ENCODE assay signal across 8 cellular contexts in genomic region chr20:58309607-58310290, GRCh38. TPM values are rescaled to one million over a fixed set of nuclear protein-coding genes. Genes with fewer than 3 reads are reported as not detected.
DNase-seq lines count a peak whose midpoint lies in the region; ATAC-seq and TF ChIP-seq lines count a peak whose summit lies in the region.

RAB22A (plus strand) TSS chr20:58309715; CDS start chr20:58309977, 262 bp downstream.

- H3K27ac ChIP-seq in CD4-positive, CD25-positive, alpha-beta regulatory T cell (ENCODE audit: insufficient read depth, low read length, poor library complexity, severe bottlenecking): peak within 1 kb of the TSS; percentile 98
- H3K27ac ChIP-seq in OCI-LY3 (ENCODE audit: low read length) (0 out of 2 replicates have a peak within 1 kb of the TSS, but pooled peaks have one; percentile 1), esophagus (ENCODE audit: low read depth in 2 of 2, low read length in 1 of 2) (peak within 1 kb of the TSS; percentile 69 to 89), muscle layer of colon (ENCODE audit: low read depth, low read length) (peak within 1 kb of the TSS; percentile 94)

- H3K4me2 ChIP-seq in OCI-LY3 (ENCODE audit: low read length): peak within 1 kb of the TSS; percentile 81

- no peak for TF ChIP-seq CTCF in OCI-LY3 (IDR thresholded peaks at IDR 0.05; ENCODE audit: low read depth, low read length)

- H4K20me1 ChIP-seq in OCI-LY3 (ENCODE audit: insufficient read depth, low read length): no peaks in the 10 kb centered on the region

- 0% methylated on average over 53 to 72 of the region's 72 CpGs for WGBS in esophagus, 2 donors

- peak; percentile 64 to 67 for ATAC-seq in CD4-positive, CD25-positive, alpha-beta regulatory T cell (ENCODE audit: low read depth in 2 of 2)
- ATAC-seq in GM19351 (IDR thresholded peaks at IDR 0.05; ENCODE audit: unreplicated experiment): peak; percentile 77
- peak; percentile 43 for ATAC-seq in HG03469 (IDR thresholded peaks at IDR 0.05; ENCODE audit: unreplicated experiment)

- peak within 1 kb of the TSS; percentile 87 to 99 (median 97) for H3K27ac Mint-ChIP-seq in CD4-positive, CD25-positive, alpha-beta regulatory T cell

- H3K9ac ChIP-seq in OCI-LY3 (ENCODE audit: low read length): peak within 1 kb of the TSS; percentile 78
- H3K9ac ChIP-seq in muscle layer of colon (ENCODE audit: low read length): peak within 1 kb of the TSS; percentile 64

- peak within 1 kb of the TSS; percentile 92 to 100 (median 96) for H3K4me3 Mint-ChIP-seq in CD4-positive, CD25-positive, alpha-beta regulatory T cell

- DNase-seq in CD4-positive, CD25-positive, alpha-beta regulatory T cell: peak; percentile 79 to 86 (median 85)
- DNase-seq in activated T-cell treated with anti-CD3 and anti-CD28 coated beads, Interleukin-2, amount 50 U/mL, for 1 hour: peak; percentile 84
- peak; percentile 60 to 64 for DNase-seq in stimulated activated CD8-positive, alpha-beta memory T cell treated with anti-CD3 and anti-CD28 coated beads, Interleukin-7, amount 100 ng/mL, for 1 hour (ENCODE audit: low read depth in 2 of 2)

- peaks cover 59% of the 10 kb centered on the region for H3K4me1 ChIP-seq in CD4-positive, CD25-positive, alpha-beta regulatory T cell (ENCODE audit: control insufficient read depth, insufficient read depth, low read length, poor library complexity, severe bottlenecking)
- H3K4me1 ChIP-seq in OCI-LY3 (ENCODE audit: low read length) (peaks cover 25% of the 10 kb centered on the region), esophagus (ENCODE audit: control insufficient read depth in 2 of 2, insufficient read depth in 2 of 2, low read length in 1 of 2) (peaks cover 0 to 2% of the 10 kb centered on the region in 2 donors), muscle layer of colon (ENCODE audit: insufficient read depth, low read length) (peaks cover 14% of the 10 kb centered on the region)

- peaks cover 17% of the 10 kb centered on the region for H3K36me3 Mint-ChIP-seq in CD4-positive, CD25-positive, alpha-beta regulatory T cell

- H2AFZ ChIP-seq in OCI-LY3 (ENCODE audit: low read depth, low read length): peak within 1 kb of the TSS; percentile 79

- peaks cover 17% of the 10 kb centered on the region for H3K79me2 ChIP-seq in OCI-LY3 (ENCODE audit: low read length)

- H3K9me3 Mint-ChIP-seq in CD4-positive, CD25-positive, alpha-beta regulatory T cell: peaks cover 0 to 1% (median 0%) of the 10 kb centered on the region in 7 donors

- no peaks in the 10 kb centered on the region for H3K27me3 Mint-ChIP-seq in CD4-positive, CD25-positive, alpha-beta regulatory T cell

- H3K27me3 ChIP-seq in CD4-positive, CD25-positive, alpha-beta regulatory T cell (ENCODE audit: control insufficient read depth, insufficient read depth, low read length): no peaks in the 10 kb centered on the region
- H3K27me3 ChIP-seq in OCI-LY3 (ENCODE audit: low read depth, low read length) (no peaks in the 10 kb centered on the region), esophagus (ENCODE audit: control insufficient read depth in 1 of 2, insufficient read depth in 2 of 2, low read length in 2 of 2) (no peaks in the 10 kb centered on the region), muscle layer of colon (ENCODE audit: control insufficient read depth in 1 of 2, insufficient read depth in 2 of 2, low read length in 2 of 2) (no peaks in the 10 kb centered on the region)

- peaks cover 20 to 78% (median 47%) of the 10 kb centered on the region in 4 donors for H3K4me1 Mint-ChIP-seq in CD4-positive, CD25-positive, alpha-beta regulatory T cell

- H3K36me3 ChIP-seq in CD4-positive, CD25-positive, alpha-beta regulatory T cell (ENCODE audit: control insufficient read depth, insufficient read depth, low read length): peaks cover 16% of the 10 kb centered on the region
- H3K36me3 ChIP-seq in OCI-LY3 (replicated peaks; ENCODE audit: low read depth, low read length): peaks cover 19% of the 10 kb centered on the region
- peaks cover 0 to 6% of the 10 kb centered on the region in 2 donors for H3K36me3 ChIP-seq in esophagus (ENCODE audit: control insufficient read depth in 2 of 2, insufficient read depth in 2 of 2, low read length in 1 of 2)
- H3K36me3 ChIP-seq in muscle layer of colon (ENCODE audit: insufficient read depth, low read length): no peaks in the 10 kb centered on the region

- H3K9me3 ChIP-seq in CD4-positive, CD25-positive, alpha-beta regulatory T cell (ENCODE audit: control insufficient read depth in 2 of 2, low read length in 2 of 2): no peaks in the 10 kb centered on the region
- H3K9me3 ChIP-seq in OCI-LY3 (ENCODE audit: insufficient read depth, low read length): no peaks in the 10 kb centered on the region
- no peaks in the 10 kb centered on the region for H3K9me3 ChIP-seq in esophagus (ENCODE audit: control insufficient read depth in 2 of 2, insufficient read depth in 1 of 2, low read depth in 1 of 2, low read length in 1 of 2)
- H3K9me3 ChIP-seq in muscle layer of colon (ENCODE audit: low read length): no peaks in the 10 kb centered on the region

- H3K4me3 ChIP-seq in CD4-positive, CD25-positive, alpha-beta regulatory T cell (ENCODE audit: low read depth, low read length): peak within 1 kb of the TSS; percentile 95
- H3K4me3 ChIP-seq in OCI-LY3 (ENCODE audit: low read length): peak within 1 kb of the TSS; percentile 82
- peak within 1 kb of the TSS; percentile 74 to 94 for H3K4me3 ChIP-seq in esophagus (ENCODE audit: low read depth in 1 of 2, low read length in 2 of 2)
- peak within 1 kb of the TSS; percentile 85 to 99 for H3K4me3 ChIP-seq in muscle layer of colon (ENCODE audit: low read depth in 1 of 2, low read length in 2 of 2)

RNA-seq across cellular contexts. Expression of gene RAB22A, which starts in this region (rescaled TPM):
- total RNA-seq in CD4-positive, CD25-positive, alpha-beta regulatory T cell: 21.9 TPM
- polyA plus RNA-seq in CD4-positive, CD25-positive, alpha-beta regulatory T cell: 10 to 100 TPM; 11.3 to 13.2 (median 12.5) TPM
- polyA plus RNA-seq in esophagus: 1 to 10 TPM; 9.4 to 9.7 TPM

Comparison
In these comparisons a context has a peak if more than half of its experiments do, and no peak if none do; other contexts are left out.
1. Peak in every context shown above with its lines: DNase-seq, ATAC-seq, H3K4me3 ChIP-seq and H3K27ac ChIP-seq.
2. H3K27ac ChIP-seq: peak in every context shown above with its lines; median percentile 98 in CD4-positive, CD25-positive, alpha-beta regulatory T cell; 94 in muscle layer of colon; 79 in esophagus; 1 in OCI-LY3.